22 cellular contexts compared by ENCODE assay signal in the genomic region with DNA sequence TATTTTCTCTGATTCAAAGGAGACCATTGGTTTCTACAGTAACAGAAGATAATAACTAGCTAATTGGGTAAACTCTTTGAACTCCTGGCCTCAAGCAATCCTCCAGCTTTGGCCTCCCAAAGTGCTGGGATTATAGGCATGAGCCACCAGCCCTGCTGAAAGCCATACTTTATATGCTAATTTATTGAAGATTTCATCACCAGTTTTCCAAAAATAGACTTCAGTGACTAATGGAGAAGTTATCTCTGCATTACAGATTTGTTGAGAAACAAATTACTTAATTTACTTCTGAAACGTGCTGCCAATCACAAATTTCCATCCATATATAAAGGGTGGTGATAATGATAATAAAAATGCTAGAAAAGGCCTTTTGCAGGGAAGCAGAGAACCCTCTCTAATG.
"Had no signal": no experiment of that assay in that cellular context is flagged by ENCODE, and none has a peak within 500 bp of the region (broad histone marks: within the 10 kb centered on the region; RNA-seq: fewer than 3 reads in every experiment).

No MANE protein-coding gene starts in this region.

- H3K36me3 Mint-ChIP-seq: stimulated activated memory B cell treated with anti-CD40 and anti-IgM and Interleukin-4, amounts not matched to agents 10 μg/mL and 1 μg/mL and 100 μg/mL, for 72 hours had no signal

- H3K4me3 ChIP-seq: lung, spleen, testis, upper lobe of left lung had no signal

- H3K4me1 Mint-ChIP-seq: activated CD4-positive, alpha-beta T cell treated with anti-CD3 and anti-CD28 coated beads, Interleukin-2, amount 10 ng/mL, durations not matched to agents 7 days and 5 days; activated naive CD8-positive, alpha-beta T cell treated with anti-CD3 and anti-CD28 coated beads, Interleukin-2, amount 50 U/mL, for 24 hours; stimulated activated memory B cell treated with anti-CD40 and anti-IgM and Interleukin-4, amounts not matched to agents 10 μg/mL and 1 μg/mL and 100 μg/mL, for 72 hours had no signal

- ATAC-seq: activated CD8-positive, alpha-beta T cell treated with anti-CD3 and anti-CD28 coated beads, Interleukin-2, amount 10 ng/mL, durations not matched to agents 7 days and 5 days; activated naive CD8-positive, alpha-beta T cell treated with anti-CD3 and anti-CD28 coated beads, Interleukin-2, amount 50 U/mL, for 24 hours; left lobe of liver; natural killer cell treated with Interleukin-12 subunit alpha and Interleukin-12 subunit beta and Interleukin-15 and Interleukin-18, amount 100 ng/mL, for 72 hours; sciatic nerve; stimulated activated memory B cell treated with anti-CD40 and anti-IgM and Interleukin-4, amounts not matched to agents 10 μg/mL and 1 μg/mL and 100 μg/mL, for 72 hours had no signal

- DNase-seq: activated CD4-positive, alpha-beta T cell treated with anti-CD3 and anti-CD28 coated beads, Interleukin-2, amount 10 ng/mL, durations not matched to agents 7 days and 5 days; activated CD8-positive, alpha-beta T cell treated with anti-CD3 and anti-CD28 coated beads, Interleukin-2, amount 10 ng/mL, durations not matched to agents 7 days and 5 days; activated naive CD4-positive, alpha-beta T cell treated with anti-CD3 and anti-CD28 coated beads for 36 hours; activated naive CD8-positive, alpha-beta T cell treated with anti-CD3 and anti-CD28 coated beads, Interleukin-2, amount 50 U/mL, for 24 hours; activated T-cell treated with anti-CD3 and anti-CD28 coated beads, Interleukin-2, amount 50 U/mL, for 24 hours; dermis blood vessel endothelial cell; effector memory CD4-positive, alpha-beta T cell; foreskin melanocyte; glutamatergic neuron; hippocampal formation; kidney; spleen; stimulated activated CD4-positive, alpha-beta T cell treated with anti-CD3 and anti-CD28 coated beads, Interleukin-4, amount 100 ng/mL, for 4 hours; testis; upper lobe of left lung had no signal

- H3K4me3 Mint-ChIP-seq: activated CD4-positive, alpha-beta T cell treated with anti-CD3 and anti-CD28 coated beads, Interleukin-2, amount 10 ng/mL, durations not matched to agents 7 days and 5 days; activated CD8-positive, alpha-beta T cell treated with anti-CD3 and anti-CD28 coated beads, Interleukin-2, amount 10 ng/mL, durations not matched to agents 7 days and 5 days; activated naive CD4-positive, alpha-beta T cell treated with anti-CD3 and anti-CD28 coated beads for 36 hours; activated naive CD8-positive, alpha-beta T cell treated with anti-CD3 and anti-CD28 coated beads, Interleukin-2, amount 50 U/mL, for 24 hours; activated T-cell treated with anti-CD3 and anti-CD28 coated beads, Interleukin-2, amount 50 U/mL, for 24 hours; mesothelial cell of epicardium; natural killer cell treated with Interleukin-12 subunit alpha and Interleukin-12 subunit beta and Interleukin-15 and Interleukin-18, amount 100 ng/mL, for 72 hours; stimulated activated memory B cell treated with anti-CD40 and anti-IgM and Interleukin-4, amounts not matched to agents 10 μg/mL and 1 μg/mL and 100 μg/mL, for 72 hours; T-helper 1 cell treated with Interleukin-12 subunit alpha and Interleukin-12 subunit beta and Interleukin-4 antibody, amounts not matched to agents 30 μg/mL and 1 μg/mL, for 36 hours had no signal

- H3K27ac Mint-ChIP-seq: activated CD4-positive, alpha-beta T cell treated with anti-CD3 and anti-CD28 coated beads, Interleukin-2, amount 10 ng/mL, durations not matched to agents 7 days and 5 days; activated CD8-positive, alpha-beta T cell treated with anti-CD3 and anti-CD28 coated beads, Interleukin-2, amount 10 ng/mL, durations not matched to agents 7 days and 5 days; activated naive CD4-positive, alpha-beta T cell treated with anti-CD3 and anti-CD28 coated beads for 36 hours; activated naive CD8-positive, alpha-beta T cell treated with anti-CD3 and anti-CD28 coated beads, Interleukin-2, amount 50 U/mL, for 24 hours; activated T-cell treated with anti-CD3 and anti-CD28 coated beads, Interleukin-2, amount 50 U/mL, for 24 hours; mesothelial cell of epicardium; natural killer cell treated with Interleukin-12 subunit alpha and Interleukin-12 subunit beta and Interleukin-15 and Interleukin-18, amount 100 ng/mL, for 72 hours; stimulated activated memory B cell treated with anti-CD40 and anti-IgM and Interleukin-4, amounts not matched to agents 10 μg/mL and 1 μg/mL and 100 μg/mL, for 72 hours; T-helper 1 cell treated with Interleukin-12 subunit alpha and Interleukin-12 subunit beta and Interleukin-4 antibody, amounts not matched to agents 30 μg/mL and 1 μg/mL, for 36 hours had no signal

- H3K27me3 Mint-ChIP-seq: activated CD4-positive, alpha-beta T cell treated with anti-CD3 and anti-CD28 coated beads, Interleukin-2, amount 10 ng/mL, durations not matched to agents 7 days and 5 days; activated naive CD8-positive, alpha-beta T cell treated with anti-CD3 and anti-CD28 coated beads, Interleukin-2, amount 50 U/mL, for 24 hours; activated T-cell treated with anti-CD3 and anti-CD28 coated beads, Interleukin-2, amount 50 U/mL, for 24 hours; natural killer cell treated with Interleukin-12 subunit alpha and Interleukin-12 subunit beta and Interleukin-15 and Interleukin-18, amount 100 ng/mL, for 72 hours; stimulated activated memory B cell treated with anti-CD40 and anti-IgM and Interleukin-4, amounts not matched to agents 10 μg/mL and 1 μg/mL and 100 μg/mL, for 72 hours had no signal
